ENCODE assay signal across 17 cellular contexts in genomic region chr6:15520616-15521203, GRCh38.
DNase-seq lines count a peak whose midpoint lies in the region; ATAC-seq and TF ChIP-seq lines count a peak whose summit lies in the region.
"Had no signal": no experiment of that assay in that cellular context is flagged by ENCODE, and none has a peak within 500 bp of the region (broad histone marks: within the 10 kb centered on the region; RNA-seq: fewer than 3 reads in every experiment).

No MANE protein-coding gene starts in this region.

- H3K4me2 ChIP-seq in smooth muscle cell = no peak overlapping the region

- peaks cover 66% of the 10 kb centered on the region for H3K36me3 ChIP-seq in upper lobe of right lung
- no peaks in the 10 kb centered on the region for H3K36me3 ChIP-seq in smooth muscle cell (ENCODE audit: low read depth)

- H3K9me3 ChIP-seq in T-helper 17 cell (ENCODE audit: control insufficient read depth, low read length, poor library complexity, severe bottlenecking) = no peaks in the 10 kb centered on the region
- no peaks in the 10 kb centered on the region for H3K9me3 ChIP-seq in upper lobe of right lung
- no peaks in the 10 kb centered on the region for H3K9me3 ChIP-seq in smooth muscle cell (replicated peaks; ENCODE audit: low read depth)
- H3K9me3 ChIP-seq: right atrium auricular region had no signal

- no peaks in the 10 kb centered on the region for H3F3A ChIP-seq in smooth muscle cell (ENCODE audit: low read depth)

- H3K4me1 Mint-ChIP-seq in activated naive CD4-positive, alpha-beta T cell treated with anti-CD3 and anti-CD28 coated beads, Interleukin-2, amount 10 ng/mL, durations not matched to agents 7 days and 5 days = peaks cover 7% of the 10 kb centered on the region
- peaks cover 2% of the 10 kb centered on the region for H3K4me1 Mint-ChIP-seq in T-helper 17 cell
- peaks cover 3% of the 10 kb centered on the region for H3K4me1 Mint-ChIP-seq in memory B cell

- no peak overlapping the region for H3K4me3 Mint-ChIP-seq in activated naive CD4-positive, alpha-beta T cell treated with anti-CD3 and anti-CD28 coated beads, Interleukin-2, amount 10 ng/mL, durations not matched to agents 7 days and 5 days
- no peak overlapping the region for H3K4me3 Mint-ChIP-seq in T-helper 17 cell
- no peak overlapping the region for H3K4me3 Mint-ChIP-seq in memory B cell
- H3K4me3 Mint-ChIP-seq: dendritic cell treated with granulocyte-macrophage colony-stimulating factor and Interleukin-4, amounts not matched to agents 40 ng/mL and 50 ng/mL, for 4 days had no signal

- no peak for ATAC-seq in T-helper 17 cell
- ATAC-seq in memory B cell (ENCODE audit: low read depth) = no peak
- ATAC-seq in upper lobe of right lung = no peak
- no peak for ATAC-seq in GM18867 (IDR thresholded peaks at IDR 0.05; ENCODE audit: unreplicated experiment)
- ATAC-seq: left cardiac atrium had no signal

- no peak overlapping the region for H3K9ac ChIP-seq in smooth muscle cell (ENCODE audit: low read depth)

- peaks cover 70% of the 10 kb centered on the region for H3K36me3 Mint-ChIP-seq in activated naive CD4-positive, alpha-beta T cell treated with anti-CD3 and anti-CD28 coated beads, Interleukin-2, amount 10 ng/mL, durations not matched to agents 7 days and 5 days
- H3K36me3 Mint-ChIP-seq in T-helper 17 cell (ENCODE audit: low read depth) (peaks cover 2% of the 10 kb centered on the region), memory B cell (peaks cover 46% of the 10 kb centered on the region)

- H4K20me1 ChIP-seq in smooth muscle cell (ENCODE audit: low read depth) = peaks cover 9% of the 10 kb centered on the region

- H3K27me3 Mint-ChIP-seq in activated naive CD4-positive, alpha-beta T cell treated with anti-CD3 and anti-CD28 coated beads, Interleukin-2, amount 10 ng/mL, durations not matched to agents 7 days and 5 days = no peaks in the 10 kb centered on the region
- H3K27me3 Mint-ChIP-seq in T-helper 17 cell (no peaks in the 10 kb centered on the region), memory B cell (no peaks in the 10 kb centered on the region)
- H3K27me3 Mint-ChIP-seq: dendritic cell treated with granulocyte-macrophage colony-stimulating factor and Interleukin-4, amounts not matched to agents 40 ng/mL and 50 ng/mL, for 4 days had no signal

- WGBS in smooth muscle cell (ENCODE audit: low lambda C conversion rate) = 97% methylated on average over 20 of the region's 20 CpGs

- no peaks in the 10 kb centered on the region for H3K9me3 Mint-ChIP-seq in activated naive CD4-positive, alpha-beta T cell treated with anti-CD3 and anti-CD28 coated beads, Interleukin-2, amount 10 ng/mL, durations not matched to agents 7 days and 5 days
- no peaks in the 10 kb centered on the region for H3K9me3 Mint-ChIP-seq in memory B cell
- H3K9me3 Mint-ChIP-seq: dendritic cell treated with granulocyte-macrophage colony-stimulating factor and Interleukin-4, amounts not matched to agents 40 ng/mL and 50 ng/mL, for 4 days had no signal

- no peaks in the 10 kb centered on the region for H3K79me2 ChIP-seq in smooth muscle cell (ENCODE audit: low read depth)

- intact Hi-C loops in upper lobe of right lung (cut with DNase I) = no loop called here

- TF ChIP-seq CTCF in upper lobe of right lung (IDR thresholded peaks at IDR 0.05) (no peak), smooth muscle cell (IDR thresholded peaks at IDR 0.05; ENCODE audit: borderline replicate concordance, insufficient read depth, poor library complexity, severe bottlenecking) (no peak)

- H3K27me3 ChIP-seq in upper lobe of right lung (no peaks in the 10 kb centered on the region), smooth muscle cell (ENCODE audit: low read depth) (no peaks in the 10 kb centered on the region)
- H3K27me3 ChIP-seq: right atrium auricular region had no signal

- H2AFZ ChIP-seq in smooth muscle cell (ENCODE audit: low read depth) = no peak overlapping the region

- H3K27ac Mint-ChIP-seq in activated naive CD4-positive, alpha-beta T cell treated with anti-CD3 and anti-CD28 coated beads, Interleukin-2, amount 10 ng/mL, durations not matched to agents 7 days and 5 days = no peak overlapping the region
- H3K27ac Mint-ChIP-seq in T-helper 17 cell (peak overlapping the region; percentile 51), memory B cell (peak overlapping the region; percentile 72)

- H3K4me1 ChIP-seq in upper lobe of right lung (no peaks in the 10 kb centered on the region), smooth muscle cell (ENCODE audit: low read depth) (no peaks in the 10 kb centered on the region)

- DNase-seq in activated naive CD4-positive, alpha-beta T cell treated with anti-CD3 and anti-CD28 coated beads, Interleukin-2, amount 10 ng/mL, durations not matched to agents 7 days and 5 days = peak; percentile 16
- no peak for DNase-seq in activated naive CD4-positive, alpha-beta T cell treated with anti-CD3 and anti-CD28 coated beads, Interleukin-2, amount 50 U/mL, for 16 hours
- DNase-seq in T-helper 17 cell (no peak), memory B cell (ENCODE audit: low spot score in 2 of 2) (no peak), upper lobe of right lung (peak; percentile 36), smooth muscle cell (lab: John Stamatoyannopoulos, UW; ENCODE audit: unreplicated experiment) (no peak), HPDE6-E6E7 (ENCODE audit: extremely low spot score) (no peak)
- DNase-seq: activated naive CD4-positive, alpha-beta T cell; HCEC 1CT; KG1; left cardiac atrium; NCI-H526; T-helper 9 cell had no signal

- no peak overlapping the region for H3K27ac ChIP-seq in upper lobe of right lung
- no peak overlapping the region for H3K27ac ChIP-seq in smooth muscle cell (ENCODE audit: low read depth)
- H3K27ac ChIP-seq: C4-2B, right atrium auricular region had no signal

- CTCF ChIA-PET in activated naive CD4-positive, alpha-beta T cell treated with anti-CD3 and anti-CD28 coated beads, Interleukin-2, amount 10 ng/mL, durations not matched to agents 7 days and 5 days (lab: Charles Lee) = interaction anchor here (1.9 kb wide), 1 partner anchor 103 kb away, joined by 4 read pairs; no protein-coding TSS in a partner anchor

- no peak overlapping the region for H3K4me3 ChIP-seq in upper lobe of right lung
- H3K4me3 ChIP-seq in smooth muscle cell = no peak overlapping the region
- H3K4me3 ChIP-seq: right atrium auricular region had no signal

Comparison
In these comparisons a context has a peak if more than half of its experiments do, and no peak if none do; other contexts are left out.
1. DNase-seq: peak in activated naive CD4-positive, alpha-beta T cell treated with anti-CD3 and anti-CD28 coated beads, Interleukin-2, amount 10 ng/mL, durations not matched to agents 7 days and 5 days (single experiment) and upper lobe of right lung (single experiment); none in activated naive CD4-positive, alpha-beta T cell treated with anti-CD3 and anti-CD28 coated beads, Interleukin-2, amount 50 U/mL, for 16 hours (single experiment), T-helper 17 cell (0 of 3), memory B cell (0 of 2), smooth muscle cell (single experiment) and HPDE6-E6E7 (single experiment).